In genomic region chr19:58361900-58362271, GRCh38 we compare ENCODE assay signal across 8 cellular contexts. TPM values are rescaled to one million over a fixed set of nuclear protein-coding genes. Genes with fewer than 3 reads are reported as not detected.
DNase-seq lines count a peak whose midpoint lies in the region; ATAC-seq and TF ChIP-seq lines count a peak whose summit lies in the region.

No MANE protein-coding gene starts in this region.

- H3K9me3 ChIP-seq in suprapubic skin = no peaks in the 10 kb centered on the region

- intact Hi-C loops in dorsolateral prefrontal cortex (cut with DNase I) = loop anchor here (1.0 kb wide), 2 partner anchors 32 to 35 kb away; no protein-coding TSS in a partner anchor

- peaks cover 10% of the 10 kb centered on the region for H3K4me1 Mint-ChIP-seq in mesothelial cell of epicardium

- peaks cover 4% of the 10 kb centered on the region for H3K36me3 ChIP-seq in suprapubic skin

- no peak for TF ChIP-seq POLR2A in suprapubic skin (IDR thresholded peaks at IDR 0.05)

- WGBS in suprapubic skin = 3% methylated on average over 22 of the region's 28 CpGs

- H3K27me3 ChIP-seq in dorsolateral prefrontal cortex (no peaks in the 10 kb centered on the region), suprapubic skin (peaks cover 8% of the 10 kb centered on the region)

- TF ChIP-seq CTCF in C4-2B (conservative IDR thresholded peaks at IDR 0.05) (no peak), VCaP (conservative IDR thresholded peaks at IDR 0.05) (no peak), dorsolateral prefrontal cortex (IDR thresholded peaks at IDR 0.05 in 54 of 56, conservative IDR thresholded peaks at IDR 0.05 in 2 of 56; ENCODE audit: low read depth in 1 of 56, partially characterized antibody in 56 of 56) (no peak), mesothelial cell of epicardium (IDR thresholded peaks at IDR 0.05; ENCODE audit: unreplicated experiment) (no peak), suprapubic skin (IDR thresholded peaks at IDR 0.05) (no peak)

- H3K4me3 Mint-ChIP-seq in mesothelial cell of epicardium = peak overlapping the region; percentile 98

- no peaks in the 10 kb centered on the region for H3K9me3 Mint-ChIP-seq in mesothelial cell of epicardium

- peak overlapping the region; percentile 59 to 100 (median 84) for H3K4me3 ChIP-seq in dorsolateral prefrontal cortex
- H3K4me3 ChIP-seq in suprapubic skin = peak overlapping the region; percentile 82

- no peak for TF ChIP-seq RAD21 in Ishikawa (IDR thresholded peaks at IDR 0.05; ENCODE audit: low read depth)

- peak overlapping the region; percentile 88 for H3K27ac ChIP-seq in C4-2B
- peak overlapping the region; percentile 99 for H3K27ac ChIP-seq in VCaP
- peak overlapping the region; percentile 51 to 98 (median 92) for H3K27ac ChIP-seq in dorsolateral prefrontal cortex
- H3K27ac ChIP-seq in suprapubic skin = peak overlapping the region; percentile 96

- TF ChIP-seq EP300 in Ishikawa (IDR thresholded peaks at IDR 0.05; ENCODE audit: borderline replicate concordance) (no peak), suprapubic skin (IDR thresholded peaks at IDR 0.05) (no peak)

- ATAC-seq in GM19397 (IDR thresholded peaks at IDR 0.05; ENCODE audit: unreplicated experiment) = peak; percentile 1

- H3K27ac Mint-ChIP-seq in mesothelial cell of epicardium = peak overlapping the region; percentile 99

- DNase-seq in dorsolateral prefrontal cortex = peak in 5 of 10 donors; percentile 45 to 58 (median 50)
- no peak for DNase-seq in mesothelial cell of epicardium (ENCODE audit: low spot score in 2 of 2, unreplicated experiment in 2 of 2)
- DNase-seq in suprapubic skin (ENCODE audit: low spot score in 2 of 2) = peak in 1 of 2 donors; percentile 81
- DNase-seq in SKM-1 (lab: John Stamatoyannopoulos, UW; ENCODE audit: unreplicated experiment) = no peak

- no peaks in the 10 kb centered on the region for H3K36me3 Mint-ChIP-seq in mesothelial cell of epicardium

- H3K27me3 Mint-ChIP-seq in mesothelial cell of epicardium (ENCODE audit: low read depth) = no peaks in the 10 kb centered on the region

- peaks cover 16% of the 10 kb centered on the region for H3K4me1 ChIP-seq in suprapubic skin

TF ChIP-seq in Ishikawa, 13 proteins besides CTCF, POLR2A, EP300 and RAD21:
- TF ChIP-seq MAX (IDR thresholded peaks at IDR 0.05) (peak; percentile 93), CREB1 (IDR thresholded peaks at IDR 0.05; ENCODE audit: low read depth) (no peak)

RNA-seq across cellular contexts. Expression of gene ZNF497, which starts 0.7 kb away (rescaled TPM):
- total RNA-seq in dorsolateral prefrontal cortex (1 to 10 TPM; 1.3 to 6.9 (median 3.7) TPM), mesothelial cell of epicardium (6.6 to 7.6 TPM (median 6.9 TPM) in 3 replicates), suprapubic skin (1 to 10 TPM; 2.4 to 4.8 (median 3.4) TPM)

RNA-seq across cellular contexts. Expression of gene A1BG, which starts 8.6 kb away (rescaled TPM):
- total RNA-seq in dorsolateral prefrontal cortex (10 to 100 TPM in 90 of 120 experiments, 1 to 10 TPM in 30; 4.6 to 29.0 (median 12.6) TPM), mesothelial cell of epicardium (12.3 to 15.5 TPM (median 13.1 TPM) in 3 replicates), suprapubic skin (10 to 100 TPM in 2 of 4 donors, 1 to 10 TPM in 2; 1.0 to 14.9 (median 8.1) TPM)

RNA-seq across cellular contexts. Expression of gene ZNF837, which starts 18.9 kb away (rescaled TPM):
- total RNA-seq in dorsolateral prefrontal cortex (1 to 10 TPM in 53 of 120 experiments, under 1 TPM in 60, not detected in 7; 0.27 to 2.9 (median 0.98) TPM), mesothelial cell of epicardium (3.1 to 4.2 TPM (median 3.9 TPM) in 3 replicates), suprapubic skin (1 to 10 TPM; 2.6 to 6.2 (median 4.3) TPM)

RNA-seq across cellular contexts. Expression of gene RPS5, which starts 25.2 kb away (rescaled TPM):
- total RNA-seq in dorsolateral prefrontal cortex (100 to 1,000 TPM; 212 to 406 (median 277) TPM), mesothelial cell of epicardium (985 to 1,018 TPM (median 1,016 TPM) in 3 replicates), suprapubic skin (1,000 to 10,000 TPM; 1,253 to 2,519 (median 2,306) TPM)

RNA-seq across cellular contexts. Expression of gene RNF225, which starts 33.6 kb away (rescaled TPM):
- total RNA-seq in dorsolateral prefrontal cortex = under 1 TPM in 2 of 120 experiments, not detected in 118; 0.48 to 0.69 TPM
- 0.83 to 1.3 TPM (median 1.2 TPM) in 3 replicates for total RNA-seq in mesothelial cell of epicardium
- 10 to 100 TPM in 2 of 4 donors, 1 to 10 TPM in 1, not detected in 1; 3.9 to 13.7 (median 13.6) TPM for total RNA-seq in suprapubic skin
